In genomic region chr5:139543423-139543991, GRCh38 we compare ENCODE assay signal across 8 cellular contexts. TPM values are rescaled to one million over a fixed set of nuclear protein-coding genes. Genes with fewer than 3 reads are reported as not detected.
DNase-seq lines count a peak whose midpoint lies in the region; ATAC-seq and TF ChIP-seq lines count a peak whose summit lies in the region.

No MANE protein-coding gene starts in this region.

- peak overlapping the region; percentile 4 for H3K4me3 ChIP-seq in HAP-1

- no peaks in the 10 kb centered on the region for H3K27me3 ChIP-seq in HAP-1 (ENCODE audit: low read depth)

- H3K36me3 ChIP-seq in HAP-1 (replicated peaks), result no peaks in the 10 kb centered on the region

- peaks cover 12% of the 10 kb centered on the region for H3K4me1 ChIP-seq in HAP-1

- peak; percentile 35 for TF ChIP-seq CTCF in GM12873 (IDR thresholded peaks at IDR 0.05; ENCODE audit: insufficient read depth, low read depth, low read length, missing control alignments)

- intact Hi-C loops in Right ventricle myocardium superior (cut with DNase I), result no loop called here

- no peaks in the 10 kb centered on the region for H3K9me3 ChIP-seq in HAP-1

- DNase-seq in HAP-1 (ENCODE audit: low spot score in 2 of 2) (peak; percentile 81 to 82), NCI-H774 (lab: John Stamatoyannopoulos, UW) (peak; percentile 68), Right ventricle myocardium superior (peak; percentile 83), pons (ENCODE audit: low spot score) (peak; percentile 75), NCI-H2029 treated with DMSO at 0.1 percent for 48 hours (lab: John Stamatoyannopoulos, UW) (no peak), SIG-M5 (lab: John Stamatoyannopoulos, UW) (no peak)
- DNase-seq in activated effector memory CD4-positive, alpha-beta T cell treated with Interleukin-2 at 50 U/mL for 16 hours, result peak; percentile 22

- in situ Hi-C loops in HAP-1 (cut with MboI; ENCODE audit: low sequenced_read_pairs), result no loop called here

- ATAC-seq in Right ventricle myocardium superior (ENCODE audit: poor library complexity), result peak; percentile 99

RNA-seq across cellular contexts. Expression of gene UBE2D2, which starts 17.6 kb away (rescaled TPM):
- 114 TPM for total RNA-seq in Right ventricle myocardium superior

Comparison
In these comparisons a context has a peak if more than half of its experiments do, and no peak if none do; other contexts are left out.
1. DNase-seq: peak in HAP-1 (2 of 2), NCI-H774 (single experiment), activated effector memory CD4-positive, alpha-beta T cell treated with Interleukin-2 at 50 U/mL for 16 hours (single experiment), Right ventricle myocardium superior (single experiment) and pons (single experiment); none in NCI-H2029 treated with DMSO at 0.1 percent for 48 hours (single experiment) and SIG-M5 (single experiment).